ENCODE assay signal across 2 cellular contexts in the genomic region with DNA sequence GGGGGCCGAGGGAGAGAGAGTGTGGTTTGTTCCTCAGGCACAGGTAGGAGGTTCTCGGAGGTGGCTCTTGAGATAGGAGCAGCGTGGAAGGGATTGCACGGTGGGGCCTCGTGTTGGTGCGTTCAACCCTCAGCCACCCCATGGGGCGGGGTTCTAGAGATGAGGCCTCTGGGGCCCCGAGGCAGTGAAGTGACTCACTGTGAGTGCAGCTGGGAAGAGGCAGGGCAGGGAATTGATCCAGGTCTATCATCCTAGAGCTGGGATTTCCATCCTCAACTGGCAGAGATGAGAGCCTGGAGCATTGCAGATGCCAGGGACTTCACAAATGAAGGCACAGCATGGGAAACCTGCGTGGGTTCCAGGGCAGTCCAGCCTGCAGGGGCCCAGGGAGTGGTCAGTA.
TF ChIP-seq lines count a peak whose summit lies in the region.

No MANE protein-coding gene starts in this region.

TF ChIP-seq in SK-N-SH treated with all-trans-retinoic acid at 6 μM for 48 hours, 23 proteins besides CTCF, POLR2A, EP300 and RAD21 (continued from another document):
- TF ChIP-seq TSHZ2 (CRISPR knock-in tag; IDR thresholded peaks at IDR 0.05) = no peak

TF ChIP-seq in SK-N-SH, 30 proteins besides CTCF, POLR2A, EP300 and RAD21 (continued from another document):
- TF ChIP-seq, protein P1, sequence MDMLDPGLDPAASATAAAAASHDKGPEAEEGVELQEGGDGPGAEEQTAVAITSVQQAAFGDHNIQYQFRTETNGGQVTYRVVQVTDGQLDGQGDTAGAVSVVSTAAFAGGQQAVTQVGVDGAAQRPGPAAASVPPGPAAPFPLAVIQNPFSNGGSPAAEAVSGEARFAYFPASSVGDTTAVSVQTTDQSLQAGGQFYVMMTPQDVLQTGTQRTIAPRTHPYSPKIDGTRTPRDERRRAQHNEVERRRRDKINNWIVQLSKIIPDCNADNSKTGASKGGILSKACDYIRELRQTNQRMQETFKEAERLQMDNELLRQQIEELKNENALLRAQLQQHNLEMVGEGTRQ (IDR thresholded peaks at IDR 0.05; ENCODE audit: borderline replicate concordance, low read depth, low read length) = no peak
- TF ChIP-seq RCOR1 (IDR thresholded peaks at IDR 0.05; ENCODE audit: low read length) (no peak), NFIC (IDR thresholded peaks at IDR 0.05; ENCODE audit: borderline replicate concordance) (no peak), POLR2AphosphoS5 (IDR thresholded peaks at IDR 0.05; ENCODE audit: low read depth, low read length) (no peak), TEAD4 (IDR thresholded peaks at IDR 0.05; ENCODE audit: borderline replicate concordance, insufficient read depth) (no peak), REST (IDR thresholded peaks at IDR 0.05; ENCODE audit: low read depth, low read length) (no peak)
